In genomic region chrX:49175875-49176274, GRCh38 we compare ENCODE assay signal across 12 cellular contexts. TPM values are rescaled to one million over a fixed set of nuclear protein-coding genes. Genes with fewer than 3 reads are reported as not detected.
A peak's percentile ranks its signal among the peaks of the same experiment; 100 is the strongest.
DNase-seq lines count a peak whose midpoint lies in the region; ATAC-seq and TF ChIP-seq lines count a peak whose summit lies in the region.
"Had no signal": no experiment of that assay in that cellular context is flagged by ENCODE, and none has a peak within 500 bp of the region (broad histone marks: within the 10 kb centered on the region; RNA-seq: fewer than 3 reads in every experiment).

No MANE protein-coding gene starts in this region.

- no peak for ATAC-seq in RWPE2 (ENCODE audit: low read depth)

- H3K27me3 ChIP-seq in RWPE2 (ENCODE audit: insufficient read depth, poor library complexity, severe bottlenecking) = no peaks in the 10 kb centered on the region
- no peaks in the 10 kb centered on the region for H3K27me3 ChIP-seq in suprapubic skin
- H3K27me3 ChIP-seq: BLaER1, SJCRH30 had no signal

- H3K27ac ChIP-seq in RWPE2 (ENCODE audit: poor library complexity, severe bottlenecking) (peak overlapping the region; percentile 92), epithelial cell of prostate (peak overlapping the region; percentile 83), suprapubic skin (peak overlapping the region; percentile 54)
- H3K27ac ChIP-seq: BLaER1, SJCRH30 had no signal

- H3K4me3 ChIP-seq in RWPE2 (ENCODE audit: severe bottlenecking) = no peak overlapping the region
- H3K4me3 ChIP-seq in suprapubic skin = no peak overlapping the region
- H3K4me3 ChIP-seq: BLaER1, SJCRH30 had no signal

- no peak for TF ChIP-seq CTCF in RWPE2 (IDR thresholded peaks at IDR 0.05; ENCODE audit: poor library complexity, severe bottlenecking)
- no peak for TF ChIP-seq CTCF in suprapubic skin (IDR thresholded peaks at IDR 0.05)

- H3K36me3 ChIP-seq in RWPE2 (ENCODE audit: low read depth) = peaks cover 52% of the 10 kb centered on the region
- peaks cover 25% of the 10 kb centered on the region for H3K36me3 ChIP-seq in suprapubic skin

- H3K4me1 ChIP-seq in RWPE2 (ENCODE audit: insufficient read depth, poor library complexity, severe bottlenecking) = peaks cover 30% of the 10 kb centered on the region
- peaks cover 33% of the 10 kb centered on the region for H3K4me1 ChIP-seq in suprapubic skin
- H3K4me1 ChIP-seq: SJCRH30 had no signal

- WGBS in suprapubic skin = 80% methylated on average over 9 of the region's 31 CpGs

- H3K9me3 ChIP-seq in RWPE2 (ENCODE audit: severe bottlenecking) (no peaks in the 10 kb centered on the region), suprapubic skin (no peaks in the 10 kb centered on the region)
- H3K9me3 ChIP-seq: SJCRH30 had no signal

- TF ChIP-seq POLR2A in GM19193 (IDR thresholded peaks at IDR 0.05; ENCODE audit: extremely low read depth, insufficient read depth, insufficient read length) (peak; percentile 13), suprapubic skin (IDR thresholded peaks at IDR 0.05) (no peak)

- DNase-seq in RWPE2 (ENCODE audit: low spot score) (no peak), epithelial cell of prostate (ENCODE audit: low read depth, low spot score) (no peak), suprapubic skin (ENCODE audit: low spot score in 2 of 2) (no peak), GM19238 (ENCODE audit: insufficient read length, low spot score) (no peak), globus pallidus (ENCODE audit: low spot score) (no peak), HUDEP-2 (lab: John Stamatoyannopoulos, UW; ENCODE audit: unreplicated experiment in 76 of 76) (no peak)
- DNase-seq: NCI-H1436 treated with DMSO at 0.1 percent for 48 hours, NCI-H2081, NCI-H524, SJCRH30 had no signal

- no peak for TF ChIP-seq EP300 in suprapubic skin (IDR thresholded peaks at IDR 0.05)

RNA-seq across cellular contexts. Expression of gene PLP2, which starts 4.2 kb away (rescaled TPM):
- total RNA-seq in suprapubic skin = 100 to 1,000 TPM; 159 to 250 (median 205) TPM

RNA-seq across cellular contexts. Expression of gene PRICKLE3, which starts 10.3 kb away (rescaled TPM):
- 10 to 100 TPM; 20.8 to 47.9 (median 31.1) TPM for total RNA-seq in suprapubic skin

RNA-seq across cellular contexts. Expression of gene MAGIX, which starts 13.3 kb away (rescaled TPM):
- 10 to 100 TPM in 2 of 4 donors, 1 to 10 TPM in 2; 4.9 to 14.9 (median 9.0) TPM for total RNA-seq in suprapubic skin

RNA-seq across cellular contexts. Expression of gene SYP, which starts 24.1 kb away (rescaled TPM):
- 1 to 10 TPM in 2 of 4 donors, under 1 TPM in 1, not detected in 1; 0.30 to 1.6 (median 1.3) TPM for total RNA-seq in suprapubic skin

RNA-seq across cellular contexts. Expression of gene GPKOW, which starts 52.3 kb away (rescaled TPM):
- 10 to 100 TPM; 27.7 to 31.7 (median 28.9) TPM for total RNA-seq in suprapubic skin
